1 cellular context compared by ENCODE assay signal in genomic region chr4:176270669-176271068, GRCh38.
A peak's percentile ranks its signal among the peaks of the same experiment; 100 is the strongest.
TF ChIP-seq lines count a peak whose summit lies in the region.

No MANE protein-coding gene starts in this region.

TF ChIP-seq in HEK293, 187 proteins besides CTCF, POLR2A, EP300 and RAD21 (continued from another document and continues in another):
- no peak for TF ChIP-seq ZNF707 (tag by site-specific recombination; IDR thresholded peaks at IDR 0.05)
- TF ChIP-seq SETDB1 (IDR thresholded peaks at IDR 0.05; ENCODE audit: insufficient read length, low read length), result no peak
- TF ChIP-seq ZNF354C (tag by site-specific recombination; IDR thresholded peaks at IDR 0.05; ENCODE audit: borderline replicate concordance, low read depth), result no peak
- peak; percentile 61 for TF ChIP-seq ZEB2 (tag by site-specific recombination; IDR thresholded peaks at IDR 0.05)
- no peak for TF ChIP-seq ZNF626 (tag by site-specific recombination; IDR thresholded peaks at IDR 0.05)
- no peak for TF ChIP-seq ZNF350 (tag by site-specific recombination; IDR thresholded peaks at IDR 0.05)
- peak; percentile 69; the same call in 1 of the 2 replicates for TF ChIP-seq TSHZ1 (tag by site-specific recombination; IDR thresholded peaks at IDR 0.05; ENCODE audit: borderline replicate concordance)
- TF ChIP-seq, protein P1, sequence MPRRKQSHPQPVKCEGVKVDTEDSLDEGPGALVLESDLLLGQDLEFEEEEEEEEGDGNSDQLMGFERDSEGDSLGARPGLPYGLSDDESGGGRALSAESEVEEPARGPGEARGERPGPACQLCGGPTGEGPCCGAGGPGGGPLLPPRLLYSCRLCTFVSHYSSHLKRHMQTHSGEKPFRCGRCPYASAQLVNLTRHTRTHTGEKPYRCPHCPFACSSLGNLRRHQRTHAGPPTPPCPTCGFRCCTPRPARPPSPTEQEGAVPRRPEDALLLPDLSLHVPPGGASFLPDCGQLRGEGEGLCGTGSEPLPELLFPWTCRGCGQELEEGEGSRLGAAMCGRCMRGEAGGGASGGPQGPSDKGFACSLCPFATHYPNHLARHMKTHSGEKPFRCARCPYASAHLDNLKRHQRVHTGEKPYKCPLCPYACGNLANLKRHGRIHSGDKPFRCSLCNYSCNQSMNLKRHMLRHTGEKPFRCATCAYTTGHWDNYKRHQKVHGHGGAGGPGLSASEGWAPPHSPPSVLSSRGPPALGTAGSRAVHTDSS (tag by site-specific recombination; IDR thresholded peaks at IDR 0.05), result no peak
- peak; percentile 72 for TF ChIP-seq SP7 (tag by site-specific recombination; IDR thresholded peaks at IDR 0.05)
- peak; percentile 26; the same call in 1 of the 2 replicates for TF ChIP-seq ZNF335 (tag by site-specific recombination; conservative IDR thresholded peaks at IDR 0.05)
- TF ChIP-seq ZNF146 (tag by site-specific recombination; IDR thresholded peaks at IDR 0.05), result no peak
- no peak for TF ChIP-seq ZNF791 (tag by site-specific recombination; IDR thresholded peaks at IDR 0.05)
- TF ChIP-seq ZNF530 (tag by site-specific recombination; IDR thresholded peaks at IDR 0.05; ENCODE audit: low read depth), result no peak
- no peak for TF ChIP-seq ZNF645 (tag by site-specific recombination; IDR thresholded peaks at IDR 0.05)
- TF ChIP-seq ZNF747 (tag by site-specific recombination; IDR thresholded peaks at IDR 0.05), result no peak
- TF ChIP-seq ZNF394 (tag by site-specific recombination; IDR thresholded peaks at IDR 0.05; ENCODE audit: borderline replicate concordance), result peak; percentile 31; the same call in 1 of the 2 replicates
- TF ChIP-seq, protein P2, sequence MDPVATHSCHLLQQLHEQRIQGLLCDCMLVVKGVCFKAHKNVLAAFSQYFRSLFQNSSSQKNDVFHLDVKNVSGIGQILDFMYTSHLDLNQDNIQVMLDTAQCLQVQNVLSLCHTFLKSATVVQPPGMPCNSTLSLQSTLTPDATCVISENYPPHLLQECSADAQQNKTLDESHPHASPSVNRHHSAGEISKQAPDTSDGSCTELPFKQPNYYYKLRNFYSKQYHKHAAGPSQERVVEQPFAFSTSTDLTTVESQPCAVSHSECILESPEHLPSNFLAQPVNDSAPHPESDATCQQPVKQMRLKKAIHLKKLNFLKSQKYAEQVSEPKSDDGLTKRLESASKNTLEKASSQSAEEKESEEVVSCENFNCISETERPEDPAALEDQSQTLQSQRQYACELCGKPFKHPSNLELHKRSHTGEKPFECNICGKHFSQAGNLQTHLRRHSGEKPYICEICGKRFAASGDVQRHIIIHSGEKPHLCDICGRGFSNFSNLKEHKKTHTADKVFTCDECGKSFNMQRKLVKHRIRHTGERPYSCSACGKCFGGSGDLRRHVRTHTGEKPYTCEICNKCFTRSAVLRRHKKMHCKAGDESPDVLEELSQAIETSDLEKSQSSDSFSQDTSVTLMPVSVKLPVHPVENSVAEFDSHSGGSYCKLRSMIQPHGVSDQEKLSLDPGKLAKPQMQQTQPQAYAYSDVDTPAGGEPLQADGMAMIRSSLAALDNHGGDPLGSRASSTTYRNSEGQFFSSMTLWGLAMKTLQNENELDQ (tag by site-specific recombination; IDR thresholded peaks at IDR 0.05; ENCODE audit: low read depth), result no peak
- TF ChIP-seq ZNF341 (tag by site-specific recombination; IDR thresholded peaks at IDR 0.05; ENCODE audit: low read depth), result no peak
- peak; percentile 58; the same call in 1 of the 2 replicates for TF ChIP-seq PRDM1 (tag by site-specific recombination; IDR thresholded peaks at IDR 0.05)
- TF ChIP-seq ZNF362 (tag by site-specific recombination; IDR thresholded peaks at IDR 0.05), result no peak
- no peak for TF ChIP-seq ZNF23 (tag by site-specific recombination; IDR thresholded peaks at IDR 0.05; ENCODE audit: borderline replicate concordance)
- no peak for TF ChIP-seq ZNF514 (tag by site-specific recombination; IDR thresholded peaks at IDR 0.05)
- TF ChIP-seq ZNF24 (tag by site-specific recombination; IDR thresholded peaks at IDR 0.05), result no peak
- TF ChIP-seq ZNF776 (tag by site-specific recombination; IDR thresholded peaks at IDR 0.05; ENCODE audit: borderline replicate concordance), result no peak
- TF ChIP-seq ZFP37 (tag by site-specific recombination; IDR thresholded peaks at IDR 0.05), result 0 out of 2 replicates have a peak, but pooled peaks have one; percentile 25
- no peak for TF ChIP-seq ZNF211 (tag by site-specific recombination; IDR thresholded peaks at IDR 0.05; ENCODE audit: low read depth)
- no peak for TF ChIP-seq ZNF785 (tag by site-specific recombination; IDR thresholded peaks at IDR 0.05)
- TF ChIP-seq, protein P3, sequence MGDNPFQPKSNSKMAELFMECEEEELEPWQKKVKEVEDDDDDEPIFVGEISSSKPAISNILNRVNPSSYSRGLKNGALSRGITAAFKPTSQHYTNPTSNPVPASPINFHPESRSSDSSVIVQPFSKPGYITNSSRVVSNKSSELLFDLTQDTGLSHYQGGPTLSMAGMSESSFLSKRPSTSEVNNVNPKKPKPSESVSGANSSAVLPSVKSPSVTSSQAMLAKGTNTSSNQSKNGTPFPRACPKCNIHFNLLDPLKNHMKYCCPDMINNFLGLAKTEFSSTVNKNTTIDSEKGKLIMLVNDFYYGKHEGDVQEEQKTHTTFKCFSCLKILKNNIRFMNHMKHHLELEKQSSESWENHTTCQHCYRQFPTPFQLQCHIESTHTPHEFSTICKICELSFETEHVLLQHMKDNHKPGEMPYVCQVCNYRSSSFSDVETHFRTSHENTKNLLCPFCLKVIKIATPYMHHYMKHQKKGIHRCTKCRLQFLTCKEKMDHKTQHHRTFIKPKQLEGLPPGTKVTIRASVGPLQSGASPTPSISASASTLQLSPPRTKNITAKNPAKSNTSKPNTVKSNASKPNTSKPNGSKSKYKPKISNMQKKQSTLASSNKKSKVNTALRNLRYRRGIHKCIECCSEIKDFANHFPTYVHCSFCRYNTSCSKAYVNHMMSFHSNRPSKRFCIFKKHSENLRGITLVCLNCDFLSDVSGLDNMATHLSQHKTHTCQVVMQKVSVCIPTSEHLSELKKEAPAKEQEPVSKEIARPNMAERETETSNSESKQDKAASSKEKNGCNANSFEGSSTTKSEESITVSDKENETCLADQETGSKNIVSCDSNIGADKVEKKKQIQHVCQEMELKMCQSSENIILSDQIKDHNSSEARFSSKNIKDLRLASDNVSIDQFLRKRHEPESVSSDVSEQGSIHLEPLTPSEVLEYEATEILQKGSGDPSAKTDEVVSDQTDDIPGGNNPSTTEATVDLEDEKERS (tag by site-specific recombination; IDR thresholded peaks at IDR 0.05), result no peak
- TF ChIP-seq SP3 (tag by site-specific recombination; IDR thresholded peaks at IDR 0.05), result no peak
- TF ChIP-seq ZNF19 (tag by site-specific recombination; IDR thresholded peaks at IDR 0.05; ENCODE audit: low read depth), result no peak
- no peak for TF ChIP-seq ZNF26 (tag by site-specific recombination; IDR thresholded peaks at IDR 0.05)
- no peak for TF ChIP-seq ZNF521 (tag by site-specific recombination; IDR thresholded peaks at IDR 0.05)
- TF ChIP-seq ZNF561 (tag by site-specific recombination; IDR thresholded peaks at IDR 0.05; ENCODE audit: borderline replicate concordance), result no peak
- TF ChIP-seq ZNF133 (tag by site-specific recombination; IDR thresholded peaks at IDR 0.05), result no peak
- no peak for TF ChIP-seq ZNF677 (tag by site-specific recombination; IDR thresholded peaks at IDR 0.05)
- no peak for TF ChIP-seq YY2 (tag by site-specific recombination; IDR thresholded peaks at IDR 0.05)
- TF ChIP-seq ZNF548 (tag by site-specific recombination; IDR thresholded peaks at IDR 0.05), result no peak
- no peak for TF ChIP-seq ZNF214 (tag by site-specific recombination; IDR thresholded peaks at IDR 0.05; ENCODE audit: borderline replicate concordance)
- no peak for TF ChIP-seq ZNF501 (tag by site-specific recombination; IDR thresholded peaks at IDR 0.05)
- no peak for TF ChIP-seq ZFP3 (tag by site-specific recombination; IDR thresholded peaks at IDR 0.05; ENCODE audit: low read depth)
- no peak for TF ChIP-seq EGR2 (tag by site-specific recombination; IDR thresholded peaks at IDR 0.05; ENCODE audit: low read depth)
- TF ChIP-seq PRDM2 (tag by site-specific recombination; IDR thresholded peaks at IDR 0.05; ENCODE audit: borderline replicate concordance), result no peak
- no peak for TF ChIP-seq ZNF155 (tag by site-specific recombination; IDR thresholded peaks at IDR 0.05)
- peak; percentile 91 for TF ChIP-seq ZNF366 (tag by site-specific recombination; conservative IDR thresholded peaks at IDR 0.05)
